8 cellular contexts compared by ENCODE assay signal in the genomic region with DNA sequence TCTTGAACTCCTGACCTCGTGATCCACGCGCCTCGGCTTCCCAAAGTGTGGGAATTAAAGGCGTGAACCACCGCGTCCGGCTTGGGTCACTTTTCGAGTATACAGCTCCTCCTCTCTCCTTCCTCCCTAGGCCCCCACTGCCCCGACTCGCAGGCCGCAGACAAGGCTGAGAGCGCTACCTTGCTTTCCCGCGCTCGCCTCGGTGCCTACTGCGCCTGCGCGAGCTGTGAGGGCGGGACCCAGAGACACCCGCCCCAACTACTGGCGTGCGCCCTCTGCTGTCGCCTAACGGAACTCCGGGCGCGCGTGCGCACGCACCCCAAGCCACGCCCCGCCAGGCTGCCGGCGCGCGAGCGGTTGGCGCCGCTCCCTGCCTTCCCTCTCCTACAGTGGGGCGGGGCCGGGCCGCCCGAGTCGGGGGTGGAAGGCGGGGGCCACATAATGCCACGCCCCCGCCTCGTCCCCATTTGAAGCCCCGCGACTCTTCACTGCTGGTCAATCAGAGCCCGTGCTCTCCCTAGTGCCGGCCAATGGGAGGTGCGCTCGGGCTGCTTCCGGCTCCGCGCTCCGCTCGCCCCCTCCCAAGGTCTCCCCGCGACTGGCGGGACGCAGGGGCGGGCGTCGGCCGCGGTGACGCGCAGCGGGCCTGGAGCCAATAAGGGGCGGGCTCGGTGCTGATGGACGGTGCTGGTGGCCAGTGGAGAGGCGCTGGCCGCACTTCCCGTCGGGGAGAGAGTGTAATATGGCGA. TPM values are rescaled to one million over a fixed set of nuclear protein-coding genes. Genes with fewer than 3 reads are reported as not detected.
DNase-seq lines count a peak whose midpoint lies in the region; ATAC-seq, FAIRE-seq and TF ChIP-seq lines count a peak whose summit lies in the region.

Gene RAB8A (plus strand): TSS at position 730 of the 749 bp plus-strand sequence. CDS start 13 bp downstream, at position 743.

- H3K9ac ChIP-seq in kidney (ENCODE audit: low read length in 2 of 2) = peak within 1 kb of the TSS; percentile 90 to 98

- TF ChIP-seq CTCF in BE2C (IDR thresholded peaks at IDR 0.05; ENCODE audit: low read depth, low read length) (peak; percentile 77), kidney (IDR thresholded peaks at IDR 0.05; ENCODE audit: borderline replicate concordance, extremely low read depth, insufficient read depth) (peak; percentile 96)

- peak; percentile 89 for ATAC-seq in HG03439 (IDR thresholded peaks at IDR 0.05; ENCODE audit: unreplicated experiment)

- intact Hi-C loops in kidney (cut with DNase I) = no loop called here

- FAIRE-seq in kidney (lab: Jason Lieb, UNC) = no peak

- peak within 1 kb of the TSS; percentile 98 for H3K4me3 ChIP-seq in BE2C (ENCODE audit: low read depth, low read length)
- peak within 1 kb of the TSS; percentile 94 to 97 for H3K4me3 ChIP-seq in kidney (ENCODE audit: low read length in 2 of 2)

- H3K4me1 ChIP-seq in BE2C = no peaks in the 10 kb centered on the region
- H3K4me1 ChIP-seq in kidney (ENCODE audit: control insufficient read depth in 1 of 2, insufficient read depth in 1 of 2, low read depth in 1 of 2, low read length in 2 of 2) = peaks cover 16 to 20% of the 10 kb centered on the region in 2 donors

- H3K9me3 ChIP-seq in BE2C (no peaks in the 10 kb centered on the region), kidney (ENCODE audit: control insufficient read depth in 1 of 2, low read length in 2 of 2) (no peaks in the 10 kb centered on the region)

- no peaks in the 10 kb centered on the region for H3K36me3 ChIP-seq in BE2C
- peaks cover 0 to 5% of the 10 kb centered on the region in 2 donors for H3K36me3 ChIP-seq in kidney (ENCODE audit: control insufficient read depth in 1 of 2, insufficient read depth in 2 of 2, low read length in 2 of 2)

- peak; percentile 98 for DNase-seq in BE2C
- peak; percentile 95 for DNase-seq in NCI-H510A (lab: John Stamatoyannopoulos, UW)
- peak; percentile 100 for DNase-seq in activated CD4-positive, alpha-beta T cell treated with anti-CD3 and anti-CD28 coated beads for 1 hour
- DNase-seq in cerebellum (ENCODE audit: low spot score) = peak; percentile 100
- DNase-seq in kidney = peak; percentile 100
- peak; percentile 98 for DNase-seq in stimulated activated CD4-positive, alpha-beta T cell treated with anti-CD3 and anti-CD28 coated beads, Interleukin-15, amount 100 ng/mL, for 24 hours

- H3K27me3 ChIP-seq in BE2C = no peaks in the 10 kb centered on the region

- H3K27ac ChIP-seq in kidney (ENCODE audit: low read depth in 2 of 2, low read length in 2 of 2) = peak within 1 kb of the TSS; percentile 89 to 92

- TF ChIP-seq POLR2A in GM19193 (IDR thresholded peaks at IDR 0.05; ENCODE audit: extremely low read depth, insufficient read depth, insufficient read length) = peak; percentile 39

RNA-seq across cellular contexts. Expression of gene RAB8A, which starts in this region (rescaled TPM):
- polyA plus RNA-seq in BE2C (2012; ENCODE audit: insufficient read depth, insufficient read length, low read depth) = 101 TPM
- 36.9 TPM for total RNA-seq in cerebellum
- total RNA-seq in kidney = 75.6 TPM
- 38.5 TPM for polyA plus RNA-seq in kidney (ENCODE audit: insufficient read depth, low read depth, low replicate concordance)

Comparison
In these comparisons a context has a peak if more than half of its experiments do, and no peak if none do; other contexts are left out.
1. Peak in every context shown above with its lines: DNase-seq, ATAC-seq, H3K4me3 ChIP-seq and H3K27ac ChIP-seq.